7 cellular contexts compared by ENCODE assay signal in genomic region chr1:156804572-156805243, GRCh38. TPM values are rescaled to one million over a fixed set of nuclear protein-coding genes. Genes with fewer than 3 reads are reported as not detected.
DNase-seq lines count a peak whose midpoint lies in the region; ATAC-seq and TF ChIP-seq lines count a peak whose summit lies in the region.

No MANE protein-coding gene starts in this region.

- no peak for TF ChIP-seq EP300 in gastroesophageal sphincter (IDR thresholded peaks at IDR 0.05)

- no peak overlapping the region for H3K4me2 ChIP-seq in GM23248 (ENCODE audit: unreplicated experiment)

- WGBS in GM23248 (ENCODE audit: low coverage in 1 of 2, low lambda C conversion rate in 2 of 2, missing lambda C conversion rate in 2 of 2), 2 experiments = 77% methylated on average over 6 of the region's 6 CpGs
- 51% methylated on average over 4 of the region's 6 CpGs; no CpG with 5 or more reads in 1 of the 2 donors for WGBS in gastroesophageal sphincter (ENCODE audit: low coverage in 1 of 2), 2 donors

- no peaks in the 10 kb centered on the region for H3K9me2 ChIP-seq in GM23248 (ENCODE audit: insufficient read depth)

- no peaks in the 10 kb centered on the region for H3K9me3 ChIP-seq in GM23248 (ENCODE audit: low read depth)
- no peaks in the 10 kb centered on the region for H3K9me3 ChIP-seq in gastroesophageal sphincter

- TF ChIP-seq POLR2A in gastroesophageal sphincter (IDR thresholded peaks at IDR 0.05) = no peak

- no peak overlapping the region for H3K4me3 ChIP-seq in GM23248
- H3K4me3 ChIP-seq in gastroesophageal sphincter = no peak overlapping the region

- H3F3A ChIP-seq in GM23248 (ENCODE audit: insufficient read depth) = peaks cover 33% of the 10 kb centered on the region

- H3K27ac ChIP-seq in GM23248 (no peak overlapping the region), gastroesophageal sphincter (no peak overlapping the region)

- H2AFZ ChIP-seq in GM23248 = no peak overlapping the region

- in situ Hi-C loops in GM23248 (cut with MboI) = no loop called here

- no peaks in the 10 kb centered on the region for H4K20me1 ChIP-seq in GM23248 (ENCODE audit: insufficient read depth)

- ATAC-seq in HG02642 (IDR thresholded peaks at IDR 0.05; ENCODE audit: poor library complexity, unreplicated experiment) = no peak
- no peak for ATAC-seq in GM18520 (IDR thresholded peaks at IDR 0.05; ENCODE audit: unreplicated experiment)
- no peak for ATAC-seq in gastroesophageal sphincter

- DNase-seq in GM23248 (peak; percentile 44), NCI-H524 (lab: John Stamatoyannopoulos, UW) (peak; percentile 90 to 95), astrocyte of the hippocampus (ENCODE audit: low read depth, low spot score) (peak; percentile 85), pons (ENCODE audit: low spot score) (peak; percentile 82)

- no peak overlapping the region for H3K9ac ChIP-seq in GM23248

- H3K36me3 ChIP-seq in GM23248 (ENCODE audit: low read depth) = peaks cover 2% of the 10 kb centered on the region; the same call in 1 of the 2 replicates
- peaks cover 4 to 32% of the 10 kb centered on the region in 2 donors for H3K36me3 ChIP-seq in gastroesophageal sphincter

- H3K4me1 ChIP-seq in GM23248 (ENCODE audit: insufficient read depth) (peaks cover 32% of the 10 kb centered on the region), gastroesophageal sphincter (peaks cover 0 to 42% (median 17%) of the 10 kb centered on the region in 3 donors)

- H3K27me3 ChIP-seq in GM23248 (replicated peaks; ENCODE audit: insufficient read depth) (no peaks in the 10 kb centered on the region), gastroesophageal sphincter (no peaks in the 10 kb centered on the region)

- H3K79me2 ChIP-seq in GM23248 (ENCODE audit: insufficient read depth) = no peaks in the 10 kb centered on the region

- no peak for TF ChIP-seq CTCF in gastroesophageal sphincter (IDR thresholded peaks at IDR 0.05)

RNA-seq across cellular contexts. Expression of gene SH2D2A, which starts 11.9 kb away (rescaled TPM):
- not detected in 2 replicates for total RNA-seq in GM23248 (2014; rRNA removed; shearing (Covaris generic))
- 0.43 and 0.96 TPM in 2 replicates for polyA plus RNA-seq in GM23248 (2016; fragmentation: Nextera tagmentation; extraction: Ambion mirVana)
- under 1 TPM in 1 of 4 donors, not detected in 3; 0.94 TPM for total RNA-seq in gastroesophageal sphincter

RNA-seq across cellular contexts. Expression of gene PRCC, which starts 37.4 kb away (rescaled TPM):
- total RNA-seq in GM23248 (2014; rRNA removed; shearing (Covaris generic)) = 32.4 and 43.6 TPM in 2 replicates
- polyA plus RNA-seq in GM23248 (2016; fragmentation: Nextera tagmentation; extraction: Ambion mirVana) = 57.0 and 62.4 TPM in 2 replicates
- total RNA-seq in gastroesophageal sphincter = 10 to 100 TPM; 33.4 to 41.0 (median 33.9) TPM

RNA-seq across cellular contexts. Expression of gene HDGF, which starts 53.2 kb away (rescaled TPM):
- 184 and 185 TPM in 2 replicates for total RNA-seq in GM23248 (2014; rRNA removed; shearing (Covaris generic))
- polyA plus RNA-seq in GM23248 (2016; fragmentation: Nextera tagmentation; extraction: Ambion mirVana) = 95.4 and 131 TPM in 2 replicates
- total RNA-seq in gastroesophageal sphincter = 100 to 1,000 TPM; 138 to 237 (median 186) TPM

RNA-seq across cellular contexts. Expression of gene INSRR, which starts 54.2 kb away (rescaled TPM):
- not detected in 2 replicates for total RNA-seq in GM23248 (2014; rRNA removed; shearing (Covaris generic))
- 0.09 TPM in 1 of 2 replicates, not detected in the other for polyA plus RNA-seq in GM23248 (2016; fragmentation: Nextera tagmentation; extraction: Ambion mirVana)
- under 1 TPM in 1 of 4 donors, not detected in 3; under 0.01 TPM for total RNA-seq in gastroesophageal sphincter

RNA-seq across cellular contexts. Expression of gene NTRK1, which starts 56.0 kb away (rescaled TPM):
- total RNA-seq in GM23248 (2014; rRNA removed; shearing (Covaris generic)) = 0.11 TPM in 1 of 2 replicates, not detected in the other
- polyA plus RNA-seq in GM23248 (2016; fragmentation: Nextera tagmentation; extraction: Ambion mirVana) = 0.08 and 0.09 TPM in 2 replicates
- total RNA-seq in gastroesophageal sphincter = 1 to 10 TPM in 2 of 4 donors, under 1 TPM in 2; 0.23 to 4.4 (median 0.72) TPM
